Comparison of ENCODE assay signal across 8 cellular contexts in the genomic region with DNA sequence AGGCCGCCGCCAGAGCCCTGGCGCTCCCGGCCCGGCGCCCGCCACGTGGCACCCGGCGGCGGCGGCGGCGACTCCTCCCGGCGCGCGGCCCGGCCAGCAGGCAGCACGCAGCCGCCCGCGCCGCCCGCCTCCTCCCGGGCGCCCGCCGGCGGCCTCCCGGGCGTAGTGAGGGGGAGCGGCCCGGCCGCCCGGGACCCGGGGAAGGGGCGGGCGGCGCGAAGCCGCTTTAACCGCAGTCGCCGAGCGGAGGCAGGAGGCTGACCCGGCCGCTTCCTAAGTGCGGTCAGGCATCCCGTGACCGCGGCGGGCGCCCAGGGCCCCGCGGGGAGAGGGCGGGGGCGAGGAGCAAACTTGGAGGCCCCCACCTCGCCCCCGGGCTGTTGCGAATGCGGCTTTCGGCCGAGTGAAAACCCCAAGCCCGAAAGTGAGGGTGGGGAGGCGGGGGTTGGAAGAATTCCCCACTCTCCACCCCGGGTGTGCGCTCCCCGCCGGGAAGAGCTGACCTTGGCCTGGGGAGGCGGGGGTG. TPM values are rescaled to one million over a fixed set of nuclear protein-coding genes. Genes with fewer than 3 reads are reported as not detected.
DNase-seq lines count a peak whose midpoint lies in the region; ATAC-seq and TF ChIP-seq lines count a peak whose summit lies in the region.

No MANE protein-coding gene starts in this region.

- no peaks in the 10 kb centered on the region for H3K9me3 Mint-ChIP-seq in activated T-helper 2 cell treated with anti-CD3 and anti-CD28 coated beads, Interferon-gamma antibody, Interleukin-2, Interleukin-4, amounts not matched to agents 10 μg/mL and 5 μg/mL and 100 μg/mL, durations not matched to agents 14 hours and 24 hours and 36 hours

- peaks cover 4% of the 10 kb centered on the region for H3K36me3 ChIP-seq in neuron (ENCODE audit: insufficient read depth, low read length)
- no peaks in the 10 kb centered on the region for H3K36me3 ChIP-seq in uterus

- H3K9me3 ChIP-seq in neuron (ENCODE audit: low read length) (no peaks in the 10 kb centered on the region), uterus (no peaks in the 10 kb centered on the region)

- no peak for TF ChIP-seq CTCF in uterus (IDR thresholded peaks at IDR 0.05)

- intact Hi-C loops in activated T-helper 2 cell treated with anti-CD3 and anti-CD28 coated beads, Interferon-gamma antibody, Interleukin-2, Interleukin-4, amounts not matched to agents 10 μg/mL and 5 μg/mL and 100 μg/mL, durations not matched to agents 14 hours and 24 hours and 36 hours (cut with micrococcal nuclease), result loop anchor here (1.0 to 10.0 kb wide), 7 partner anchors 63 to 539 kb away; a partner anchor contains a TSS
- intact Hi-C loops in uterus (cut with DNase I; ENCODE audit: low total_unique reads), result loop anchor here (10.0 kb wide), 1 partner anchor 349 kb away; no protein-coding TSS in a partner anchor

- TF ChIP-seq POLR2A in uterus (IDR thresholded peaks at IDR 0.05), result peak in 1 of 2 donors; percentile 8

- no peaks in the 10 kb centered on the region for H3K36me3 Mint-ChIP-seq in activated T-helper 2 cell treated with anti-CD3 and anti-CD28 coated beads, Interferon-gamma antibody, Interleukin-2, Interleukin-4, amounts not matched to agents 10 μg/mL and 5 μg/mL and 100 μg/mL, durations not matched to agents 14 hours and 24 hours and 36 hours (ENCODE audit: low read depth)

- H3K4me1 Mint-ChIP-seq in activated T-helper 2 cell treated with anti-CD3 and anti-CD28 coated beads, Interferon-gamma antibody, Interleukin-2, Interleukin-4, amounts not matched to agents 10 μg/mL and 5 μg/mL and 100 μg/mL, durations not matched to agents 14 hours and 24 hours and 36 hours (ENCODE audit: low read depth), result peaks cover 45% of the 10 kb centered on the region

- peak overlapping the region; percentile 69 for H2AFZ ChIP-seq in neuron (ENCODE audit: low read depth, low read length)

- peak overlapping the region; percentile 88 to 99 for H3K27ac ChIP-seq in uterus

- no peak overlapping the region for H3K4me3 Mint-ChIP-seq in activated T-helper 2 cell treated with anti-CD3 and anti-CD28 coated beads, Interferon-gamma antibody, Interleukin-2, Interleukin-4, amounts not matched to agents 10 μg/mL and 5 μg/mL and 100 μg/mL, durations not matched to agents 14 hours and 24 hours and 36 hours (ENCODE audit: low read depth)

- peaks cover 24% of the 10 kb centered on the region for H3K27me3 ChIP-seq in neuron (ENCODE audit: insufficient read depth, low read length)
- no peaks in the 10 kb centered on the region for H3K27me3 ChIP-seq in uterus

- ATAC-seq in HG02870 (IDR thresholded peaks at IDR 0.05; ENCODE audit: unreplicated experiment), result peak; percentile 10

- DNase-seq in NCI-H2227 (lab: John Stamatoyannopoulos, UW; ENCODE audit: unreplicated experiment) (peak; percentile 64), NCI-H2227 treated with DMSO at 0.1 percent for 48 hours (lab: John Stamatoyannopoulos, UW) (no peak), NOMO-1 (lab: John Stamatoyannopoulos, UW; ENCODE audit: unreplicated experiment in 2 of 2) (peak; percentile 40 to 78), foreskin melanocyte (peak; percentile 88), uterus (no peak)
- DNase-seq in activated T-helper 2 cell treated with anti-CD3 and anti-CD28 coated beads, Interferon-gamma antibody, Interleukin-2, Interleukin-4, amounts not matched to agents 10 μg/mL and 5 μg/mL and 100 μg/mL, durations not matched to agents 14 hours and 24 hours and 36 hours (ENCODE audit: low spot score), result peak; percentile 37

- H3K27me3 Mint-ChIP-seq in activated T-helper 2 cell treated with anti-CD3 and anti-CD28 coated beads, Interferon-gamma antibody, Interleukin-2, Interleukin-4, amounts not matched to agents 10 μg/mL and 5 μg/mL and 100 μg/mL, durations not matched to agents 14 hours and 24 hours and 36 hours (ENCODE audit: low read depth), result peaks cover 70% of the 10 kb centered on the region

- H3K4me3 ChIP-seq in neuron (ENCODE audit: low read length) (peak overlapping the region; percentile 47), uterus (peak overlapping the region; percentile 58 to 63)

- no peak overlapping the region for H3K27ac Mint-ChIP-seq in activated T-helper 2 cell treated with anti-CD3 and anti-CD28 coated beads, Interferon-gamma antibody, Interleukin-2, Interleukin-4, amounts not matched to agents 10 μg/mL and 5 μg/mL and 100 μg/mL, durations not matched to agents 14 hours and 24 hours and 36 hours

- H3K4me1 ChIP-seq in neuron (ENCODE audit: insufficient read depth, low read length) (peaks cover 66% of the 10 kb centered on the region), uterus (peaks cover 6 to 9% of the 10 kb centered on the region in 2 donors)

RNA-seq across cellular contexts. Expression of a gene that starts 1.7 kb away (rescaled TPM):
- 0.37 and 0.53 TPM in 2 replicates for total RNA-seq in activated T-helper 2 cell treated with anti-CD3 and anti-CD28 coated beads, Interferon-gamma antibody, Interleukin-2, Interleukin-4, amounts not matched to agents 10 μg/mL and 5 μg/mL and 100 μg/mL, durations not matched to agents 14 hours and 24 hours and 36 hours
- 10 to 100 TPM; 23.1 to 50.9 (median 41.2) TPM for total RNA-seq in uterus

Comparison
In these comparisons a context has a peak if more than half of its experiments do, and no peak if none do; other contexts are left out.
1. DNase-seq: peak in NCI-H2227 (single experiment), NOMO-1 (2 of 2), activated T-helper 2 cell treated with anti-CD3 and anti-CD28 coated beads, Interferon-gamma antibody, Interleukin-2, Interleukin-4, amounts not matched to agents 10 μg/mL and 5 μg/mL and 100 μg/mL, durations not matched to agents 14 hours and 24 hours and 36 hours (single experiment) and foreskin melanocyte (single experiment); none in NCI-H2227 treated with DMSO at 0.1 percent for 48 hours (single experiment) and uterus (0 of 2).
2. RNA of a gene that starts 1.7 kb away (total RNA-seq): 23.1 to 50.9 TPM in uterus; 0.37 to 0.53 TPM in activated T-helper 2 cell treated with anti-CD3 and anti-CD28 coated beads, Interferon-gamma antibody, Interleukin-2, Interleukin-4, amounts not matched to agents 10 μg/mL and 5 μg/mL and 100 μg/mL, durations not matched to agents 14 hours and 24 hours and 36 hours; every median in the first group is over 10 times any median in the second.